In the genomic region with DNA sequence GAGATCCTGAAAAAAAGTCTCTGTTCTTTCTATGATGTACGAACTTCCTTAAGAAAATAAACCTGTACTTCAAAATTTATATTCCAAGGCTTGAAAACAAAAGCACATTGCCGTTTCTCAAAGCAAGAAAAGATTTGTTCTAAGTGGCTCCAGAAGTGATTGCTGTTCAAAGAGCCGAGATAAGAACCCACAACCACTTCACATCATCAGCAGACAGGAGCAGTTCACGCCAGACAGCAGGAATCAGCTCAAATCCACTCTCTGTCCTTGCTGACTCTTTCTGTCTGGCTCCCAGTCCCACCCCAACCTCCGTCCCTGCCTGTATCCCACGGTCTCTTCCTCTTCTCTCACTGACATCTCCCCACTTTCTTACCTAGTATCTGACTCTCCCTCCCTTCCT, we compare ENCODE assay signal across 11 cellular contexts.
"Had no signal": no experiment of that assay in that cellular context is flagged by ENCODE, and none has a peak within 500 bp of the region (broad histone marks: within the 10 kb centered on the region; RNA-seq: fewer than 3 reads in every experiment).

No MANE protein-coding gene starts in this region.

- H3K9me3 ChIP-seq: gastrocnemius medialis, ovary, thyroid gland, vagina had no signal

- ATAC-seq: gastrocnemius medialis had no signal

- DNase-seq: activated CD4-positive, alpha-beta T cell treated with anti-CD3 and anti-CD28 coated beads, Interleukin-2, amount 50 U/mL, for 4 hours; activated effector memory CD4-positive, alpha-beta T cell treated with anti-CD3 and anti-CD28 coated beads, Interleukin-2, amount 50 U/mL, for 16 hours; activated T-cell treated with anti-CD3 and anti-CD28 coated beads, Interleukin-2, amount 50 U/mL, for 24 hours; effector CD4-positive, alpha-beta T cell; gastrocnemius medialis; ovary; thyroid gland had no signal

- H3K4me1 ChIP-seq: breast epithelium, gastrocnemius medialis, vagina had no signal

- H3K27me3 ChIP-seq: breast epithelium, gastrocnemius medialis, ovary, thyroid gland, vagina had no signal

- H3K27ac Mint-ChIP-seq: activated naive CD8-positive, alpha-beta T cell; activated T-cell treated with anti-CD3 and anti-CD28 coated beads, Interleukin-2, amount 50 U/mL, for 24 hours had no signal

- H3K4me3 Mint-ChIP-seq: activated naive CD8-positive, alpha-beta T cell; activated T-cell treated with anti-CD3 and anti-CD28 coated beads, Interleukin-2, amount 50 U/mL, for 24 hours had no signal

- H3K4me3 ChIP-seq: breast epithelium, gastrocnemius medialis, lung, ovary, thyroid gland, vagina had no signal

- H3K36me3 ChIP-seq: breast epithelium, gastrocnemius medialis, ovary, thyroid gland, vagina had no signal

- H3K27ac ChIP-seq: breast epithelium, gastrocnemius medialis, ovary, thyroid gland, vagina had no signal

- H3K36me3 Mint-ChIP-seq: activated naive CD8-positive, alpha-beta T cell had no signal
